8 cellular contexts compared by ENCODE assay signal in genomic region chr7:98707076-98707475, GRCh38.
"Had no signal": no experiment of that assay in that cellular context is flagged by ENCODE, and none has a peak within 500 bp of the region (broad histone marks: within the 10 kb centered on the region; RNA-seq: fewer than 3 reads in every experiment).

No MANE protein-coding gene starts in this region.

- ATAC-seq: GM12878 had no signal

- H3K4me3 ChIP-seq: GM12878 had no signal

- FAIRE-seq: G401.6, GM12878, GM12891, GM12892, GM18507, GM19239 had no signal

- DNase-seq: GDM1, GF-D8 had no signal
